ENCODE assay signal across 19 cellular contexts in the genomic region with DNA sequence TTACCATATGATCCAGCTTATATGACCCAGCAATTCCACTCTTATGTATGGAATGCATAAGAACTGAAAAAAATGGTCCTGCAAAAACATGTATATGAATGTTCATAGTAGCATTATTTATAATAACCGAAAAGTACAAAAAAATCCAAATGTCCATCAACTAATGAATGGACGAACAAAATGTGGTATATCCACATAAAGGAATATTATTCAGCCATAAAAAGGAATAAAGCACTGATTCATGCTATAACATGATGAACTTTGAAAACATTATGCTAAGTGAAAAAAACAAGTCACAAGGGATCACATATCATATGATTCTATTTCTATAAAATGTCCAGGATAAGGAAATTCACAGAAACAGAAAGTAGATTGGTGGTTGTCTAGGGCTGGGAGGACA. TPM values are rescaled to one million over a fixed set of nuclear protein-coding genes. Genes with fewer than 3 reads are reported as not detected.
DNase-seq lines count a peak whose midpoint lies in the region; ATAC-seq, FAIRE-seq and TF ChIP-seq lines count a peak whose summit lies in the region.
"Had no signal": no experiment of that assay in that cellular context is flagged by ENCODE, and none has a peak within 500 bp of the region (broad histone marks: within the 10 kb centered on the region; RNA-seq: fewer than 3 reads in every experiment).

No MANE protein-coding gene starts in this region.

- no peak for FAIRE-seq in K562 (lab: Jason Lieb, UNC)
- FAIRE-seq: A549, GM12891, GM19239 had no signal

- no peak overlapping the region for H3K9ac ChIP-seq in SK-N-SH
- H3K9ac ChIP-seq in K562 (ENCODE audit: insufficient read depth in 1 of 2, low read depth in 2 of 2, low read length in 2 of 2), result no peak overlapping the region
- H3K9ac ChIP-seq: BLaER1 treated with 17β-estradiol and CSF1 and Interleukin-3, amounts not matched to agents 10 nM and 100 nM had no signal

- TF ChIP-seq CTCF in SK-N-SH (IDR thresholded peaks at IDR 0.05), result no peak
- no peak for TF ChIP-seq CTCF in HEK293 (tag by site-specific recombination; IDR thresholded peaks at IDR 0.05)
- TF ChIP-seq CTCF in K562 (IDR thresholded peaks at IDR 0.05 in 2 of 3, conservative IDR thresholded peaks at IDR 0.05 in 1 of 3; ENCODE audit: insufficient read depth in 2 of 3, low read depth in 1 of 3, low read length in 3 of 3), result no peak
- TF ChIP-seq CTCF in left ventricle myocardium inferior (IDR thresholded peaks at IDR 0.05; ENCODE audit: borderline replicate concordance), result no peak

- H3K27me3 ChIP-seq in SK-N-SH (ENCODE audit: insufficient read depth) (no peaks in the 10 kb centered on the region), K562 (ENCODE audit: control insufficient read depth in 2 of 2, insufficient read depth in 2 of 2, low read length in 2 of 2) (no peaks in the 10 kb centered on the region), left ventricle myocardium inferior (ENCODE audit: low read depth) (peaks cover 10% of the 10 kb centered on the region)
- H3K27me3 ChIP-seq: BLaER1 treated with 17β-estradiol and CSF1 and Interleukin-3, amounts not matched to agents 10 nM and 100 nM had no signal

- no peaks in the 10 kb centered on the region for H3K9me1 ChIP-seq in K562 (ENCODE audit: control insufficient read depth, insufficient read depth, low read length)

- BruUV-seq in K562 (replicated peaks; lab: Mats Ljungman, UMichigan), result no TSS peak

- no peaks in the 10 kb centered on the region for H3K9me3 ChIP-seq in SK-N-SH
- no peaks in the 10 kb centered on the region for H3K9me3 ChIP-seq in HEK293 (ENCODE audit: control insufficient read depth, insufficient read depth, low read depth, low read length)
- H3K9me3 ChIP-seq in K562 (replicated peaks; ENCODE audit: control insufficient read depth, insufficient read depth, low read depth, low read length), result no peaks in the 10 kb centered on the region
- peaks cover 6% of the 10 kb centered on the region for H3K9me3 ChIP-seq in left ventricle myocardium inferior (replicated peaks)
- H3K9me3 ChIP-seq: Caco-2 had no signal

- 46% methylated on average over 2 of the region's 2 CpGs for WGBS in SK-N-SH (ENCODE audit: low lambda C conversion rate)
- WGBS in K562 (ENCODE audit: insufficient coverage, low coverage, missing lambda C conversion rate), result 19% methylated on average over 2 of the region's 2 CpGs

- no peaks in the 10 kb centered on the region for H3F3A ChIP-seq in SK-N-SH (replicated peaks; ENCODE audit: insufficient read depth)

- ATAC-seq in SK-N-SH treated with all-trans-retinoic acid at 6 μM for 48 hours (no peak), K562 (no peak)
- ATAC-seq: A549; CD8-positive, alpha-beta T cell had no signal

- H3K27ac ChIP-seq in SK-N-SH (ENCODE audit: low read depth in 2 of 2, low read length in 1 of 2) (no peak overlapping the region), HEK293 (ENCODE audit: extremely low read depth, low read depth, low read length) (no peak overlapping the region), K562 (ENCODE audit: extremely low read depth, low read depth, low read length) (no peak overlapping the region), left ventricle myocardium inferior (replicated peaks) (no peak overlapping the region)
- H3K27ac ChIP-seq: 22Rv1; A549; BLaER1 treated with 17β-estradiol and CSF1 and Interleukin-3, amounts not matched to agents 10 nM and 100 nM; C4-2B had no signal

- intact Hi-C loops in K562 (cut with micrococcal nuclease), result no loop called here
- intact Hi-C loops in left ventricle myocardium inferior (cut with micrococcal nuclease), result no loop called here

- no peaks in the 10 kb centered on the region for H4K20me1 ChIP-seq in SK-N-SH (ENCODE audit: insufficient read depth)
- no peaks in the 10 kb centered on the region for H4K20me1 ChIP-seq in K562 (replicated peaks; ENCODE audit: control insufficient read depth, insufficient read depth, low read length)
- H4K20me1 ChIP-seq: BLaER1 treated with 17β-estradiol and CSF1 and Interleukin-3, amounts not matched to agents 10 nM and 100 nM had no signal

- POLR2A ChIA-PET in SK-N-SH (lab: Yijun Ruan, JAX) (no interaction called here), HEK293 (lab: Yijun Ruan, JAX) (no interaction called here), K562 (lab: Yijun Ruan, JAX) (no interaction called here)

- DNase-seq in SK-N-SH (no peak), K562 (ENCODE audit: extremely low read depth in 1 of 4, low spot score in 3 of 4) (no peak), left ventricle myocardium inferior (no peak)
- DNase-seq: AML-193; Caco-2; Calu3; CD4-positive, alpha-beta T cell; CD8-positive, alpha-beta T cell; DMS79 treated with DMSO at 0.1 percent for 48 hours; GF-D8 had no signal

- H3K4me2 ChIP-seq in SK-N-SH, result no peak overlapping the region
- no peak overlapping the region for H3K4me2 ChIP-seq in K562 (ENCODE audit: insufficient read depth, low read length)
- H3K4me2 ChIP-seq: A549; BLaER1 treated with 17β-estradiol and CSF1 and Interleukin-3, amounts not matched to agents 10 nM and 100 nM had no signal

- H2AFZ ChIP-seq in SK-N-SH (ENCODE audit: low read depth) (no peak overlapping the region), K562 (ENCODE audit: low read depth, low read length) (no peak overlapping the region)

- no peaks in the 10 kb centered on the region for H3K4me1 ChIP-seq in SK-N-SH (ENCODE audit: control insufficient read depth in 1 of 2, insufficient read depth in 2 of 2, low read depth in 1 of 2, low read length in 1 of 2)
- H3K4me1 ChIP-seq in HEK293 (ENCODE audit: control insufficient read depth, insufficient read depth, low read length), result no peaks in the 10 kb centered on the region
- H3K4me1 ChIP-seq in K562 (replicated peaks in 1 of 2; ENCODE audit: control insufficient read depth in 2 of 2, insufficient read depth in 2 of 2, low read length in 2 of 2), result no peaks in the 10 kb centered on the region; a peak in 1 of 5 replicates
- no peaks in the 10 kb centered on the region for H3K4me1 ChIP-seq in left ventricle myocardium inferior
- H3K4me1 ChIP-seq: A549, Caco-2 had no signal

- TF ChIP-seq POLR2A in K562 (conservative IDR thresholded peaks at IDR 0.05), result no peak

- in situ Hi-C loops in K562 (cut with MboI), result no loop called here

- H3K4me3 ChIP-seq in SK-N-SH (ENCODE audit: low read depth in 2 of 2, low read length in 1 of 2), result no peak overlapping the region
- no peak overlapping the region for H3K4me3 ChIP-seq in HEK293 (ENCODE audit: low read depth, low read length)
- no peak overlapping the region for H3K4me3 ChIP-seq in K562
- no peak overlapping the region for H3K4me3 ChIP-seq in left ventricle myocardium inferior
- H3K4me3 ChIP-seq: A549; BLaER1 treated with 17β-estradiol and CSF1 and Interleukin-3, amounts not matched to agents 10 nM and 100 nM had no signal

- H3K9me2 ChIP-seq in SK-N-SH, result no peaks in the 10 kb centered on the region

- TF ChIP-seq RAD21 in SK-N-SH (IDR thresholded peaks at IDR 0.05; ENCODE audit: low read length) (no peak), K562 (CRISPR knock-in tag; conservative IDR thresholded peaks at IDR 0.05 in 1 of 2, IDR thresholded peaks at IDR 0.05 in 1 of 2) (no peak)

- no peak for TF ChIP-seq EP300 in SK-N-SH (IDR thresholded peaks at IDR 0.05; ENCODE audit: borderline replicate concordance in 1 of 2, low read depth in 1 of 2, low read length in 1 of 2)
- no peak for TF ChIP-seq EP300 in K562 (IDR thresholded peaks at IDR 0.05; ENCODE audit: low read length)

- H3K79me2 ChIP-seq in SK-N-SH (ENCODE audit: insufficient read depth) (no peaks in the 10 kb centered on the region), K562 (ENCODE audit: control insufficient read depth, insufficient read depth, low read length) (no peaks in the 10 kb centered on the region)

- CTCF ChIA-PET in SK-N-SH (lab: Yijun Ruan, JAX), result no interaction called here
- CTCF ChIA-PET in HEK293 (lab: Yijun Ruan, JAX), result interaction anchor here (0.6 to 0.9 kb wide), 2 partner anchors 26 to 191 kb away, joined by 3 to 4 read pairs; no protein-coding TSS in a partner anchor
- CTCF ChIA-PET in K562 (lab: Yijun Ruan, JAX; ENCODE audit: low intra/inter-chr PET ratio), result no interaction called here

- H3K36me3 ChIP-seq in SK-N-SH (replicated peaks in 1 of 2; ENCODE audit: control insufficient read depth in 1 of 2, insufficient read depth in 2 of 2, low read length in 1 of 2), result no peaks in the 10 kb centered on the region
- no peaks in the 10 kb centered on the region for H3K36me3 ChIP-seq in HEK293 (ENCODE audit: control insufficient read depth in 2 of 2, insufficient read depth in 1 of 2, low read length in 2 of 2)
- no peaks in the 10 kb centered on the region for H3K36me3 ChIP-seq in K562 (ENCODE audit: control insufficient read depth, insufficient read depth, low read length)
- H3K36me3 ChIP-seq in left ventricle myocardium inferior, result no peaks in the 10 kb centered on the region
- H3K36me3 ChIP-seq: BLaER1 treated with 17β-estradiol and CSF1 and Interleukin-3, amounts not matched to agents 10 nM and 100 nM had no signal

RNA-seq across cellular contexts. Expression of a gene that starts 10.1 kb away (rescaled TPM):
- polyA plus RNA-seq in SK-N-SH (2012; rRNA removed), result 16.4 and 17.9 TPM in 2 replicates
- 7.1 and 10.7 TPM in 2 replicates for polyA plus RNA-seq in SK-N-SH (2012; cell fraction: cytosol; rRNA removed)
- 48.6 and 53.9 TPM in 2 replicates for polyA plus RNA-seq in SK-N-SH (2012; cell fraction: nucleus; rRNA removed)
- 50.9 and 73.3 TPM in 2 replicates for total RNA-seq in K562 (2011; cell fraction: chromatin; rRNA removed; ENCODE audit: low replicate concordance)
- 20.0 and 25.8 TPM in 2 replicates for total RNA-seq in K562 (2011; cell fraction: nucleolus; rRNA removed)
- 27.0 and 28.9 TPM in 2 replicates for total RNA-seq in K562 (2011; cell fraction: nucleoplasm; rRNA removed)
- total RNA-seq in K562 (2014; rRNA removed), result 15.1 and 16.8 TPM in 2 replicates
- 11.2 and 12.5 TPM in 2 replicates for total RNA-seq in K562 (2014; rRNA removed; fragmentation: Illumina TruSeq; extraction: Trizol)
- 10.8 and 11.6 TPM in 2 replicates for total RNA-seq in K562 (2015; rRNA removed; fragmentation: Illumina TruSeq; extraction: Trizol)
- total RNA-seq in K562 (2021), result 17.3 and 19.2 TPM in 2 replicates
- polyA plus RNA-seq in K562 (2011; rRNA removed), result 4.2 and 5.8 TPM in 2 replicates
- polyA plus RNA-seq in K562 (2011; cell fraction: cytosol; rRNA removed), result 6.0 and 10.4 TPM in 2 replicates
- 25.1 and 33.5 TPM in 2 replicates for polyA plus RNA-seq in K562 (2011; cell fraction: nucleus; rRNA removed)
- polyA plus RNA-seq in K562 (2012), result 12.2 and 13.6 TPM in 2 replicates
- 11.8 and 13.4 TPM in 2 replicates for polyA plus RNA-seq in K562 (2014; fragmentation: Illumina TruSeq; extraction: Trizol)
- polyA plus RNA-seq in K562 (2014; fragmentation: Nextera tagmentation; extraction: Ambion mirVana), result 1 to 10 TPM; 1.5 to 1.9 TPM
- polyA plus RNA-seq in K562 (2014; rRNA removed), result 10.4 and 11.0 TPM in 2 replicates
- polyA minus RNA-seq in K562 (2011; rRNA and poly(A)+ RNA removed), result 7.0 and 8.4 TPM in 2 replicates
- polyA minus RNA-seq in K562 (2011; cell fraction: cytosol; rRNA and poly(A)+ RNA removed), result 5.3 and 5.9 TPM in 2 replicates
- 15.8 and 20.1 TPM in 2 replicates for polyA minus RNA-seq in K562 (2011; cell fraction: nucleus; rRNA and poly(A)+ RNA removed)
- total RNA-seq in left ventricle myocardium inferior, result 17.0 TPM

RNA-seq across cellular contexts. Expression of a gene that starts 25.3 kb away (rescaled TPM):
- polyA plus RNA-seq in SK-N-SH (2012; rRNA removed) (not detected in 2 replicates), K562 (2011; rRNA removed) (not detected in 2 replicates), K562 (2014; fragmentation: Illumina TruSeq; extraction: Trizol) (not detected in 2 replicates), K562 (2014; fragmentation: Nextera tagmentation; extraction: Ambion mirVana) (not detected), K562 (2014; rRNA removed) (not detected in 2 replicates)
- polyA plus RNA-seq in SK-N-SH (2012; cell fraction: cytosol; rRNA removed), result not detected in 2 replicates
- polyA plus RNA-seq in SK-N-SH (2012; cell fraction: nucleus; rRNA removed), result 0.11 and 0.17 TPM in 2 replicates
- not detected in 2 replicates for total RNA-seq in K562 (2011; cell fraction: chromatin; rRNA removed; ENCODE audit: low replicate concordance)
- not detected in 2 replicates for total RNA-seq in K562 (2011; cell fraction: nucleolus; rRNA removed)
- not detected in 2 replicates for total RNA-seq in K562 (2011; cell fraction: nucleoplasm; rRNA removed)
- total RNA-seq in K562 (2014; rRNA removed) (not detected in 2 replicates), K562 (2014; rRNA removed; fragmentation: Illumina TruSeq; extraction: Trizol) (not detected in 2 replicates), K562 (2015; rRNA removed; fragmentation: Illumina TruSeq; extraction: Trizol) (not detected in 2 replicates), K562 (2021) (not detected in 2 replicates), left ventricle myocardium inferior (3.0 TPM)
- polyA plus RNA-seq in K562 (2011; cell fraction: cytosol; rRNA removed), result not detected in 2 replicates
- polyA plus RNA-seq in K562 (2011; cell fraction: nucleus; rRNA removed), result not detected in 2 replicates
- not detected in 2 replicates for polyA plus RNA-seq in K562 (2012)
- polyA minus RNA-seq in K562 (2011; rRNA and poly(A)+ RNA removed), result not detected in 2 replicates
- not detected in 2 replicates for polyA minus RNA-seq in K562 (2011; cell fraction: cytosol; rRNA and poly(A)+ RNA removed)
- polyA minus RNA-seq in K562 (2011; cell fraction: nucleus; rRNA and poly(A)+ RNA removed), result not detected in 2 replicates
- total RNA-seq: Caco-2, Calu3 had no signal
- polyA plus RNA-seq: A549, BJ had no signal
